Comparison of ENCODE assay signal across 13 cellular contexts in genomic region chr1:61133048-61134019, GRCh38. TPM values are rescaled to one million over a fixed set of nuclear protein-coding genes. Genes with fewer than 3 reads are reported as not detected.
DNase-seq lines count a peak whose midpoint lies in the region; ATAC-seq, FAIRE-seq and TF ChIP-seq lines count a peak whose summit lies in the region.
"Had no signal": no experiment of that assay in that cellular context is flagged by ENCODE, and none has a peak within 500 bp of the region (broad histone marks: within the 10 kb centered on the region; RNA-seq: fewer than 3 reads in every experiment).

No MANE protein-coding gene starts in this region.

- peak overlapping the region; percentile 53 to 92 (median 78) for H3K27ac Mint-ChIP-seq in CD14-positive monocyte

- no peak for FAIRE-seq in H54 (lab: Jason Lieb, UNC)

- H3K4me3 ChIP-seq in adipocyte (ENCODE audit: low read length) (peak overlapping the region; percentile 37), fibroblast of pulmonary artery (replicated peaks; ENCODE audit: low read depth, low read length) (peak overlapping the region; percentile 42)

- H3K4me3 Mint-ChIP-seq in CD14-positive monocyte = peak overlapping the region; percentile 66 to 90

- H3K4me1 Mint-ChIP-seq in CD14-positive monocyte = peaks cover 24% of the 10 kb centered on the region

- H3K36me3 ChIP-seq in adipocyte (ENCODE audit: control insufficient read depth, insufficient read depth, low read length, severe bottlenecking) = no peaks in the 10 kb centered on the region

- H3K9me3 Mint-ChIP-seq in CD14-positive monocyte = no peaks in the 10 kb centered on the region

- no peaks in the 10 kb centered on the region for H3K9me3 ChIP-seq in adipocyte (ENCODE audit: control insufficient read depth, low read length)

- in situ Hi-C loops in GM13976 (cut with MboI; ENCODE audit: low sequenced_read_pairs, unreplicated experiment) = no loop called here

- TF ChIP-seq POLR2A in H54 (IDR thresholded peaks at IDR 0.05; ENCODE audit: low read depth, low read length) = no peak

- H3K9ac ChIP-seq in adipocyte (ENCODE audit: low read length) = peak overlapping the region; percentile 21

- H3K27me3 ChIP-seq in adipocyte (replicated peaks; ENCODE audit: control insufficient read depth, insufficient read depth, low read length) = no peaks in the 10 kb centered on the region

- intact Hi-C loops in CD14-positive monocyte (cut with micrococcal nuclease) = loop anchor here in 1 of 2 donors (10.0 kb wide), 1 partner anchor 59 kb away; no protein-coding TSS in a partner anchor
- intact Hi-C loops in sciatic nerve (cut with DNase I) = no loop called here

- TF ChIP-seq CTCF in CD14-positive monocyte (IDR thresholded peaks at IDR 0.05) = no peak
- no peak for TF ChIP-seq CTCF in fibroblast of pulmonary artery (IDR thresholded peaks at IDR 0.05; ENCODE audit: low read length, missing control alignments)
- no peak for TF ChIP-seq CTCF in GM13976 (IDR thresholded peaks at IDR 0.05; ENCODE audit: borderline replicate concordance, control extremely low read depth, extremely low read depth, insufficient read depth, missing control alignments)

- H3K27me3 Mint-ChIP-seq in CD14-positive monocyte (ENCODE audit: low read depth in 3 of 3) = peaks cover 0 to 5% (median 1%) of the 10 kb centered on the region in 3 donors

- ATAC-seq in sciatic nerve (peak; percentile 23), HG03439 (IDR thresholded peaks at IDR 0.05; ENCODE audit: unreplicated experiment) (no peak)

- H3K36me3 Mint-ChIP-seq in CD14-positive monocyte = no peaks in the 10 kb centered on the region

- H3K4me1 ChIP-seq in adipocyte (ENCODE audit: control insufficient read depth, insufficient read depth, low read length) = peaks cover 15% of the 10 kb centered on the region

- DNase-seq in CD14-positive monocyte (ENCODE audit: low spot score) (no peak), adipocyte (ENCODE audit: low read depth) (no peak), fibroblast of pulmonary artery (ENCODE audit: low read depth) (no peak), sciatic nerve (ENCODE audit: low spot score) (no peak), GM13976 (ENCODE audit: low spot score) (no peak), H54 (ENCODE audit: insufficient read length, low spot score) (no peak), AG20443 (ENCODE audit: low spot score) (no peak)
- DNase-seq: AML-193, foreskin fibroblast, kidney glomerular epithelial cell, NCI-H510A, occipital lobe had no signal

RNA-seq across cellular contexts. Expression of gene NFIA, which starts 51.0 kb away (rescaled TPM):
- 1 to 10 TPM; 1.4 to 5.3 TPM for polyA plus RNA-seq in CD14-positive monocyte
- total RNA-seq in sciatic nerve = 143 TPM
